ENCODE assay signal across 8 cellular contexts in the genomic region with DNA sequence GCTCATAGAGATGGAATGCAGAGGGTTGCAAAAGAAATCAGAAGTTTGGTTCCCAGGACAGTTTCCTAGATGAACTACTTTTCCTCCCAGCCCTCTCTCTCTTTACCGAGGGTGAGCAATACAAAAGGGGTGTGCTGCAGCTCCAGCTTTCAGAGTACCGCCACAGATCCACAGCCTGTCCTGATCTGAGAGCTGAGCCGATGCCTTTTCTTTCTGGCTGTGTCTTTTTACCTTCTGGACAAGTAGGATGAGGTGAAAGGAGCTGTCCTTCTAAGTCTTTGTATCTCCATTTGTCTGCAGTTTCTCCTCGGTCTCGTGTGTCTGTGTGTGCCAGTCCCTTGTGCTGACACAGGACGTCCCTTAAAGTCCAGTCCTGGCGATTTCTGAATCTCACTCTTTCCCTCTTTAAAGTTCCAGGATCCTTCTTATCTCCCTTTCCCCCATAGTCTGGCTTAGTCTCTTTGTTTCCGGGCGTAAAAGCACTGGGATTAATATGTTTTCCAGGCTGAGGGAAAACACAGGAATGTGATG. TPM values are rescaled to one million over a fixed set of nuclear protein-coding genes. Genes with fewer than 3 reads are reported as not detected.
DNase-seq lines count a peak whose midpoint lies in the region; ATAC-seq and TF ChIP-seq lines count a peak whose summit lies in the region.

No MANE protein-coding gene starts in this region.

- no peak overlapping the region for H2AFZ ChIP-seq in HCT116 (ENCODE audit: low read depth, low read length, poor library complexity, severe bottlenecking)

- H3K36me3 Mint-ChIP-seq in naive thymus-derived CD8-positive, alpha-beta T cell: no peaks in the 10 kb centered on the region

- peak overlapping the region; percentile 22; the same call in 1 of the 2 replicates for H3K4me2 ChIP-seq in HCT116 (ENCODE audit: low read length)

- no peak for ATAC-seq in HCT116
- ATAC-seq in naive thymus-derived CD8-positive, alpha-beta T cell: no peak

- H3K27ac Mint-ChIP-seq in naive thymus-derived CD8-positive, alpha-beta T cell: no peak overlapping the region

- TF ChIP-seq CTCF in HCT116 (IDR thresholded peaks at IDR 0.05 in 2 of 3, conservative IDR thresholded peaks at IDR 0.05 in 1 of 3; ENCODE audit: borderline replicate concordance in 1 of 3, insufficient read depth in 1 of 3, low read depth in 2 of 3, low read length in 2 of 3) (no peak), astrocyte of the spinal cord (IDR thresholded peaks at IDR 0.05; ENCODE audit: low read depth, low read length) (no peak), GM20000 (IDR thresholded peaks at IDR 0.05; ENCODE audit: extremely low read depth, missing control alignments) (no peak)

- peaks cover 0 to 13% of the 10 kb centered on the region in 2 experiments; a peak in 3 of 4 replicates for H3K4me1 ChIP-seq in HCT116 (ENCODE audit: control insufficient read depth in 1 of 2, insufficient read depth in 2 of 2, low read length in 2 of 2)
- H3K4me1 ChIP-seq in stomach smooth muscle (ENCODE audit: control insufficient read depth, insufficient read depth, low read length): peaks cover 73% of the 10 kb centered on the region

- intact Hi-C loops in HCT116 (cut with micrococcal nuclease): loop anchor here (5.0 to 10.0 kb wide), 4 partner anchors 58 to 984 kb away; partner anchors contain the start of gene GTPBP8

- CTCF ChIA-PET in HCT116 (lab: Charles Lee): no interaction called here

- no peaks in the 10 kb centered on the region for H4K20me1 ChIP-seq in HCT116 (ENCODE audit: insufficient read depth)

- no peaks in the 10 kb centered on the region for H3K9me2 ChIP-seq in HCT116 (ENCODE audit: insufficient read depth)

- no peaks in the 10 kb centered on the region for H3K27me3 ChIP-seq in HCT116 (ENCODE audit: insufficient read depth, low read length)
- no peaks in the 10 kb centered on the region for H3K27me3 ChIP-seq in stomach smooth muscle (ENCODE audit: control insufficient read depth in 1 of 2, insufficient read depth in 2 of 2, low read length in 2 of 2)

- in situ Hi-C loops in astrocyte of the spinal cord (cut with HindIII; ENCODE audit: low sequenced_read_pairs): no loop called here

- peaks cover 0 to 11% (median 5%) of the 10 kb centered on the region in 5 donors for H3K27me3 Mint-ChIP-seq in naive thymus-derived CD8-positive, alpha-beta T cell

- H3K79me2 ChIP-seq in HCT116 (ENCODE audit: insufficient read depth, low read length): no peaks in the 10 kb centered on the region

- H3K9me3 Mint-ChIP-seq in naive thymus-derived CD8-positive, alpha-beta T cell: no peaks in the 10 kb centered on the region

- no peak overlapping the region for H3K4me3 ChIP-seq in HCT116 (replicated peaks in 1 of 2; ENCODE audit: low read depth in 1 of 2, low read length in 2 of 2)
- H3K4me3 ChIP-seq in astrocyte of the spinal cord (ENCODE audit: low read depth, low read length): peak overlapping the region; percentile 74
- peak overlapping the region; percentile 78 to 83 for H3K4me3 ChIP-seq in stomach smooth muscle (ENCODE audit: low read length in 2 of 2)

- RAD21 ChIA-PET in HCT116 (lab: Charles Lee; ENCODE audit: low non-redundant PET in 1 of 2, low total read pairs in 2 of 2, uncharacterized antibody in 2 of 2, unreplicated experiment in 2 of 2): no interaction called here

- no peak overlapping the region for H3K9ac ChIP-seq in HCT116 (ENCODE audit: low read length)
- H3K9ac ChIP-seq in stomach smooth muscle (ENCODE audit: low read length in 2 of 2): peak overlapping the region; percentile 72 to 90

- DNase-seq in HCT116 (ENCODE audit: low read depth, low spot score) (no peak), astrocyte of the spinal cord (ENCODE audit: low read depth, low spot score) (peak; percentile 81), iris pigment epithelial cell (ENCODE audit: low read depth) (peak; percentile 97), GM20000 (ENCODE audit: low spot score) (no peak), CD1c-positive myeloid dendritic cell (ENCODE audit: extremely low spot score) (no peak)
- DNase-seq in stimulated activated CD4-positive, alpha-beta T cell treated with anti-CD3 and anti-CD28 coated beads, Interleukin-4, amount 100 ng/mL, for 24 hours: no peak
- DNase-seq in naive thymus-derived CD8-positive, alpha-beta T cell: no peak

- H3K27ac ChIP-seq in HCT116 (ENCODE audit: low read depth, low read length) (no peak overlapping the region), stomach smooth muscle (ENCODE audit: low read length) (peak overlapping the region; percentile 92)

- H3K4me3 Mint-ChIP-seq in naive thymus-derived CD8-positive, alpha-beta T cell: no peak overlapping the region

- no peak for TF ChIP-seq POLR2A in HCT116 (IDR thresholded peaks at IDR 0.05; ENCODE audit: borderline replicate concordance, extremely low read depth, insufficient read depth, insufficient read length)

- POLR2A ChIA-PET in HCT116 (lab: Charles Lee): interaction anchor here (0.7 kb wide), 1 partner anchor 79 kb away, joined by 3 read pairs; the partner anchor contains the start of genes ATG3 and SLC35A5
- POLR2A ChIA-PET in naive thymus-derived CD8-positive, alpha-beta T cell (lab: Charles Lee): no interaction called here

- H3K9me3 ChIP-seq in HCT116 (ENCODE audit: control insufficient read depth in 1 of 2, insufficient read depth in 1 of 2, low read depth in 1 of 2, low read length in 2 of 2) (no peaks in the 10 kb centered on the region), stomach smooth muscle (ENCODE audit: control insufficient read depth in 2 of 2, low read length in 2 of 2) (no peaks in the 10 kb centered on the region)

- peaks cover 4 to 15% (median 11%) of the 10 kb centered on the region in 4 donors for H3K4me1 Mint-ChIP-seq in naive thymus-derived CD8-positive, alpha-beta T cell

- TF ChIP-seq RAD21 in HCT116 (IDR thresholded peaks at IDR 0.05; ENCODE audit: low read depth): no peak

- BruUV-seq in HCT116 (replicated peaks; lab: Mats Ljungman, UMichigan): no TSS peak

- H3K36me3 ChIP-seq in HCT116 (ENCODE audit: control insufficient read depth in 1 of 2, insufficient read depth in 2 of 2, low read length in 2 of 2) (no peaks in the 10 kb centered on the region), stomach smooth muscle (ENCODE audit: control insufficient read depth in 2 of 2, insufficient read depth in 2 of 2, low read length in 2 of 2) (no peaks in the 10 kb centered on the region)

TF ChIP-seq in HCT116, 20 proteins besides CTCF, POLR2A, EP300 and RAD21 (continues in another document):
- no peak for TF ChIP-seq YY1 (IDR thresholded peaks at IDR 0.05; ENCODE audit: extremely low read depth, insufficient replicate concordance, low read depth, low read length)
- no peak for TF ChIP-seq ZNF274 (IDR thresholded peaks at IDR 0.05; ENCODE audit: low read depth, low read length)
- TF ChIP-seq, protein P1, sequence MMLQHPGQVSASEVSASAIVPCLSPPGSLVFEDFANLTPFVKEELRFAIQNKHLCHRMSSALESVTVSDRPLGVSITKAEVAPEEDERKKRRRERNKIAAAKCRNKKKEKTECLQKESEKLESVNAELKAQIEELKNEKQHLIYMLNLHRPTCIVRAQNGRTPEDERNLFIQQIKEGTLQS (IDR thresholded peaks at IDR 0.05): no peak
- TF ChIP-seq SRF (IDR thresholded peaks at IDR 0.05; ENCODE audit: low read depth): no peak
- TF ChIP-seq, protein P2, sequence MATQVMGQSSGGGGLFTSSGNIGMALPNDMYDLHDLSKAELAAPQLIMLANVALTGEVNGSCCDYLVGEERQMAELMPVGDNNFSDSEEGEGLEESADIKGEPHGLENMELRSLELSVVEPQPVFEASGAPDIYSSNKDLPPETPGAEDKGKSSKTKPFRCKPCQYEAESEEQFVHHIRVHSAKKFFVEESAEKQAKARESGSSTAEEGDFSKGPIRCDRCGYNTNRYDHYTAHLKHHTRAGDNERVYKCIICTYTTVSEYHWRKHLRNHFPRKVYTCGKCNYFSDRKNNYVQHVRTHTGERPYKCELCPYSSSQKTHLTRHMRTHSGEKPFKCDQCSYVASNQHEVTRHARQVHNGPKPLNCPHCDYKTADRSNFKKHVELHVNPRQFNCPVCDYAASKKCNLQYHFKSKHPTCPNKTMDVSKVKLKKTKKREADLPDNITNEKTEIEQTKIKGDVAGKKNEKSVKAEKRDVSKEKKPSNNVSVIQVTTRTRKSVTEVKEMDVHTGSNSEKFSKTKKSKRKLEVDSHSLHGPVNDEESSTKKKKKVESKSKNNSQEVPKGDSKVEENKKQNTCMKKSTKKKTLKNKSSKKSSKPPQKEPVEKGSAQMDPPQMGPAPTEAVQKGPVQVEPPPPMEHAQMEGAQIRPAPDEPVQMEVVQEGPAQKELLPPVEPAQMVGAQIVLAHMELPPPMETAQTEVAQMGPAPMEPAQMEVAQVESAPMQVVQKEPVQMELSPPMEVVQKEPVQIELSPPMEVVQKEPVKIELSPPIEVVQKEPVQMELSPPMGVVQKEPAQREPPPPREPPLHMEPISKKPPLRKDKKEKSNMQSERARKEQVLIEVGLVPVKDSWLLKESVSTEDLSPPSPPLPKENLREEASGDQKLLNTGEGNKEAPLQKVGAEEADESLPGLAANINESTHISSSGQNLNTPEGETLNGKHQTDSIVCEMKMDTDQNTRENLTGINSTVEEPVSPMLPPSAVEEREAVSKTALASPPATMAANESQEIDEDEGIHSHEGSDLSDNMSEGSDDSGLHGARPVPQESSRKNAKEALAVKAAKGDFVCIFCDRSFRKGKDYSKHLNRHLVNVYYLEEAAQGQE (IDR thresholded peaks at IDR 0.05; ENCODE audit: low read depth): no peak
- TF ChIP-seq SP1 (IDR thresholded peaks at IDR 0.05; ENCODE audit: low read depth): no peak
- TF ChIP-seq CEBPB (IDR thresholded peaks at IDR 0.05; ENCODE audit: low read depth): no peak
- TF ChIP-seq EZH2phosphoT487 (IDR thresholded peaks at IDR 0.05; ENCODE audit: borderline replicate concordance): no peak
- no peak for TF ChIP-seq EZH2 (IDR thresholded peaks at IDR 0.05)
- no peak for TF ChIP-seq CBX3 (IDR thresholded peaks at IDR 0.05; ENCODE audit: low read depth)
- TF ChIP-seq JUND (IDR thresholded peaks at IDR 0.05): no peak
- TF ChIP-seq, protein P3, sequence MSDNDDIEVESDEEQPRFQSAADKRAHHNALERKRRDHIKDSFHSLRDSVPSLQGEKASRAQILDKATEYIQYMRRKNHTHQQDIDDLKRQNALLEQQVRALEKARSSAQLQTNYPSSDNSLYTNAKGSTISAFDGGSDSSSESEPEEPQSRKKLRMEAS (IDR thresholded peaks at IDR 0.05): no peak
- no peak for TF ChIP-seq POLR2AphosphoS5 (IDR thresholded peaks at IDR 0.05; ENCODE audit: low read depth, low read length)

RNA-seq across cellular contexts. Expression of gene CCDC80, which starts 0.5 kb away (rescaled TPM):
- total RNA-seq in HCT116 (2021; ENCODE audit: unreplicated experiment): 1.7 TPM
- 0.56 and 0.89 TPM in 2 replicates for polyA plus RNA-seq in HCT116 (2012)
- total RNA-seq in naive thymus-derived CD8-positive, alpha-beta T cell: not detected
- polyA plus RNA-seq in naive thymus-derived CD8-positive, alpha-beta T cell: under 1 TPM in 2 of 3 donors, not detected in 1; 0.04 to 0.09 TPM

Comparison
In these comparisons a context has a peak if more than half of its experiments do, and no peak if none do; other contexts are left out.
1. DNase-seq: peak in astrocyte of the spinal cord (single experiment) and iris pigment epithelial cell (single experiment); none in HCT116 (single experiment), stimulated activated CD4-positive, alpha-beta T cell treated with anti-CD3 and anti-CD28 coated beads, Interleukin-4, amount 100 ng/mL, for 24 hours (single experiment), naive thymus-derived CD8-positive, alpha-beta T cell (0 of 10), GM20000 (single experiment) and CD1c-positive myeloid dendritic cell (single experiment).
2. H3K4me3 ChIP-seq: peak in astrocyte of the spinal cord (single experiment) and stomach smooth muscle (2 of 2); none in HCT116 (0 of 2).